ENCODE assay signal across 8 cellular contexts in genomic region chr6:1312193-1312443, GRCh38. TPM values are rescaled to one million over a fixed set of nuclear protein-coding genes. Genes with fewer than 3 reads are reported as not detected.
DNase-seq lines count a peak whose midpoint lies in the region; ATAC-seq and TF ChIP-seq lines count a peak whose summit lies in the region.

No MANE protein-coding gene starts in this region.

- no peak for TF ChIP-seq POLR2A in ovary (IDR thresholded peaks at IDR 0.05)

- H3K4me3 ChIP-seq in CD8-positive, alpha-beta T cell (ENCODE audit: low read depth, low read length), result no peak overlapping the region
- H3K4me3 ChIP-seq in esophagus (ENCODE audit: low read depth in 1 of 2, low read length in 2 of 2), result peak overlapping the region; percentile 76 to 85
- H3K4me3 ChIP-seq in ovary, result peak overlapping the region; percentile 14

- POLR2A ChIA-PET in CD8-positive, alpha-beta T cell (lab: Charles Lee), result no interaction called here
- POLR2A ChIA-PET in RWPE1 (lab: Yijun Ruan, JAX; ENCODE audit: low non-redundant PET), result interaction anchor here (0.6 to 1.3 kb wide), 2 partner anchors 13 to 396 kb away, joined by 3 to 4 read pairs; no protein-coding TSS in a partner anchor

- H3K27me3 Mint-ChIP-seq in CD8-positive, alpha-beta T cell (ENCODE audit: low read depth), result peaks cover 64% of the 10 kb centered on the region

- no peaks in the 10 kb centered on the region for H3K9me3 Mint-ChIP-seq in CD8-positive, alpha-beta T cell

- CTCF ChIA-PET in CD8-positive, alpha-beta T cell (lab: Charles Lee), result no interaction called here
- CTCF ChIA-PET in RWPE1 (lab: Yijun Ruan, JAX), result interaction anchor here (0.6 to 1.7 kb wide), 3 partner anchors 23 to 251 kb away, joined by 3 to 11 read pairs (median 5); no protein-coding TSS in a partner anchor

- H3K4me1 Mint-ChIP-seq in CD8-positive, alpha-beta T cell (ENCODE audit: low read depth), result peaks cover 29% of the 10 kb centered on the region

- H3K9me3 ChIP-seq in CD8-positive, alpha-beta T cell (ENCODE audit: low read length), result no peaks in the 10 kb centered on the region
- H3K9me3 ChIP-seq in esophagus (ENCODE audit: control insufficient read depth in 2 of 2, insufficient read depth in 1 of 2, low read depth in 1 of 2, low read length in 1 of 2), result no peaks in the 10 kb centered on the region
- no peaks in the 10 kb centered on the region for H3K9me3 ChIP-seq in ovary

- no peaks in the 10 kb centered on the region for H3K36me3 ChIP-seq in CD8-positive, alpha-beta T cell (ENCODE audit: insufficient read depth, low read length)
- H3K36me3 ChIP-seq in esophagus (ENCODE audit: control insufficient read depth in 2 of 2, insufficient read depth in 2 of 2, low read length in 1 of 2) (no peaks in the 10 kb centered on the region), ovary (no peaks in the 10 kb centered on the region)

- H3K27me3 ChIP-seq in CD8-positive, alpha-beta T cell (ENCODE audit: insufficient read depth, low read length), result no peaks in the 10 kb centered on the region
- H3K27me3 ChIP-seq in esophagus (ENCODE audit: control insufficient read depth in 1 of 2, insufficient read depth in 2 of 2, low read length in 2 of 2) (no peaks in the 10 kb centered on the region), ovary (no peaks in the 10 kb centered on the region)

- intact Hi-C loops in CD8-positive, alpha-beta T cell (cut with DNase I, micrococcal nuclease), result no loop called here
- intact Hi-C loops in ovary (cut with DNase I), result no loop called here

- H3K4me1 ChIP-seq in CD8-positive, alpha-beta T cell (ENCODE audit: insufficient read depth, low read length), result peaks cover 10% of the 10 kb centered on the region
- H3K4me1 ChIP-seq in esophagus (ENCODE audit: control insufficient read depth in 2 of 2, insufficient read depth in 2 of 2, low read length in 1 of 2) (peaks cover 0 to 7% of the 10 kb centered on the region in 2 donors), ovary (ENCODE audit: insufficient read depth) (peaks cover 2% of the 10 kb centered on the region)

- no peak for DNase-seq in CD8-positive, alpha-beta T cell
- no peak for DNase-seq in RWPE1 (ENCODE audit: low spot score)
- no peak for DNase-seq in ovary
- no peak for DNase-seq in NCI-H446 (lab: John Stamatoyannopoulos, UW)
- DNase-seq in activated CD4-positive, CD25-positive, alpha-beta regulatory T cell (lab: John Stamatoyannopoulos, UW), result no peak

- no peak overlapping the region for H3K27ac Mint-ChIP-seq in CD8-positive, alpha-beta T cell

- 1% methylated on average over 22 to 23 of the region's 23 CpGs for WGBS in esophagus, 2 donors
- WGBS in ovary, 3 donors, result 1 to 2% (median 1%) methylated on average over 19 to 23 of the region's 23 CpGs

- H3K27ac ChIP-seq in CD8-positive, alpha-beta T cell (ENCODE audit: low read depth, low read length), result no peak overlapping the region
- H3K27ac ChIP-seq in RWPE1, result peak overlapping the region; percentile 60
- peak overlapping the region; percentile 88 to 95 for H3K27ac ChIP-seq in esophagus (ENCODE audit: low read depth in 2 of 2, low read length in 1 of 2)
- H3K27ac ChIP-seq in ovary, result no peak overlapping the region

- no peak for TF ChIP-seq EP300 in ovary (IDR thresholded peaks at IDR 0.05)

- H3K4me3 Mint-ChIP-seq in CD8-positive, alpha-beta T cell, result peak overlapping the region; percentile 8

- H3K36me3 Mint-ChIP-seq in CD8-positive, alpha-beta T cell, result no peaks in the 10 kb centered on the region

- no peak for TF ChIP-seq CTCF in CD8-positive, alpha-beta T cell (IDR thresholded peaks at IDR 0.05)
- TF ChIP-seq CTCF in RWPE1 (conservative IDR thresholded peaks at IDR 0.05; ENCODE audit: low read depth) (no peak), ovary (IDR thresholded peaks at IDR 0.05) (no peak)

- no peak for ATAC-seq in CD8-positive, alpha-beta T cell
- no peak for ATAC-seq in GM19467 (IDR thresholded peaks at IDR 0.05; ENCODE audit: unreplicated experiment)
- no peak for ATAC-seq in GM21367 (IDR thresholded peaks at IDR 0.05; ENCODE audit: unreplicated experiment)

RNA-seq across cellular contexts. Expression of gene FOXQ1, which starts 0.2 kb away (rescaled TPM):
- not detected for total RNA-seq in CD8-positive, alpha-beta T cell
- polyA plus RNA-seq in esophagus, result 1 to 10 TPM; 7.8 to 8.7 TPM
- total RNA-seq in ovary, result 1 to 10 TPM in 3 of 7 donors, under 1 TPM in 3, not detected in 1; 0.18 to 4.3 (median 1.0) TPM
- under 1 TPM; 0.07 TPM for polyA plus RNA-seq in ovary

Comparison
In these comparisons a context has a peak if more than half of its experiments do, and no peak if none do; other contexts are left out.
1. H3K27ac ChIP-seq: peak in RWPE1 (single experiment) and esophagus (2 of 2); none in CD8-positive, alpha-beta T cell (single experiment) and ovary (0 of 2).